Comparison of ENCODE assay signal across 8 cellular contexts in the genomic region with DNA sequence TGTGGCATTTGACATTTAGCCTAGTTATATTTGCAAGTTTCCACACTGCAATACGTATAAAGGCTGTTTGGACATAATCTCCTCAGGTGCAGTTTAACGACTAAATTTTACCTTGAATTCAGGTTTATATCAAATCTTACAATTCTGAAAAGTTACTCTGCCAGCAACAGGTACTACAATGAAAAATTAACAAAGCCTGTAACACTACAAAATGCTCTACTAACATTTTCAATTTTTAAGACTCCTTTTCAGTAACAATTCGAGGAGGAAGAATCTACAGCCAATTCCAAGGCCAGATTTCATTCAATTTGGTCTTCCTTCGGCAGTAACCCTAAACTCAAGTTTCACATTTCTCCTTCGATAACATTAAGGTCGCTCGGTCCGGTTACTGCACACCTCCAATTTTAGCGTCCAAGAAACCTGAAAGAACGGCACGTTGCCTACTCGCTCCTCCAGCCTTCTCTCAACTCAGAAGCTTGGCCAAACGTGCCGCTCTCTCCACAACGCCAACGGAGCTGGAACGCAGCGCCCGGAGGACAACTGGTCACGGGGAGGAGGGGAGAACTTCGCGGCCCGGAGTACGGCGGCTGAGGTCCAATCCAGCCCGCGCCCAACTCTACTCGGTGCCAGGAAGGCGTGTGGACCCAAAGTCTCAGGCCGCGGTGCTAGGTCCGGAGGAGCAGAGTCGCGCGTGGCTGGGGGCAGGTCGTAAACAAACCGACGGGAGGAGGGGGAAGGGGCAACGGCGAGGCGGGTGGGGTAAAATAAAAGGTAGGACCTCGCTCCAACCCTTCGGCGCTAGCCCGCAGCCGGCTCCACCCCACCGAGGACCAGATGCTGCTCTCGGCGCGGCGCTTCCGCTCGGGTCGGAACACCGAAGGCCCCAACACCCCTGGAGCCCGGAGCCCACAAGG. TPM values are rescaled to one million over a fixed set of nuclear protein-coding genes. Genes with fewer than 3 reads are reported as not detected.
DNase-seq lines count a peak whose midpoint lies in the region; ATAC-seq and TF ChIP-seq lines count a peak whose summit lies in the region.

No MANE protein-coding gene starts in this region.

- H3K27me3 ChIP-seq in right atrium auricular region (no peaks in the 10 kb centered on the region), prostate gland (replicated peaks; ENCODE audit: insufficient read depth) (no peaks in the 10 kb centered on the region)

- H3K9me3 ChIP-seq in right atrium auricular region (no peaks in the 10 kb centered on the region), prostate gland (no peaks in the 10 kb centered on the region)

- intact Hi-C loops in prostate gland (cut with DNase I): loop anchor here (10.0 kb wide), 1 partner anchor 631 kb away; the partner anchor contains the start of gene HINT1

- H3K4me3 ChIP-seq in right atrium auricular region: peak overlapping the region; percentile 96 to 100
- H3K4me3 ChIP-seq in prostate gland: peak overlapping the region; percentile 96 to 97

- TF ChIP-seq CTCF in right atrium auricular region (IDR thresholded peaks at IDR 0.05) (no peak), prostate gland (IDR thresholded peaks at IDR 0.05) (no peak)

- DNase-seq in Ammon's horn (ENCODE audit: low spot score): peak; percentile 70
- DNase-seq in RPMI8226: peak; percentile 57
- DNase-seq in right atrium auricular region (ENCODE audit: low spot score): peak; percentile 82
- peak; percentile 52 for DNase-seq in prostate gland (ENCODE audit: low spot score)
- DNase-seq in NCI-H2081 treated with DMSO at 0.1 percent for 48 hours (lab: John Stamatoyannopoulos, UW): no peak

- under 1% methylated on average over 32 of the region's 56 CpGs for WGBS in prostate gland

- no peak for TF ChIP-seq POLR2A in prostate gland (IDR thresholded peaks at IDR 0.05)

- peaks cover 0 to 18% of the 10 kb centered on the region in 2 donors for H3K4me1 ChIP-seq in right atrium auricular region
- no peaks in the 10 kb centered on the region for H3K4me1 ChIP-seq in prostate gland (replicated peaks)

- peak; percentile 23 for ATAC-seq in GM18909 (IDR thresholded peaks at IDR 0.05; ENCODE audit: poor library complexity, unreplicated experiment)
- peak; percentile 17 for ATAC-seq in HG03139 (IDR thresholded peaks at IDR 0.05; ENCODE audit: unreplicated experiment)

- H3K36me3 ChIP-seq in right atrium auricular region: no peaks in the 10 kb centered on the region
- no peaks in the 10 kb centered on the region for H3K36me3 ChIP-seq in prostate gland

- H3K27ac ChIP-seq in angular gyrus (ENCODE audit: low read depth, low read length) (peak overlapping the region; percentile 98), right atrium auricular region (peak overlapping the region; percentile 100), prostate gland (peak overlapping the region; percentile 100)

RNA-seq across cellular contexts. Expression of gene FNIP1, which starts 0.7 kb away (rescaled TPM):
- 10 to 100 TPM; 30.6 to 38.3 TPM for total RNA-seq in right atrium auricular region
- 10 to 100 TPM; 44.1 to 49.5 TPM for total RNA-seq in prostate gland
